In genomic region chr11:66976048-66976467, GRCh38 we compare ENCODE assay signal across 1 cellular context.
TF ChIP-seq lines count a peak whose summit lies in the region.

No MANE protein-coding gene starts in this region.

TF ChIP-seq in HepG2, 621 proteins besides CTCF, POLR2A, EP300 and RAD21 (continued from another document):
- TF ChIP-seq AKNA (CRISPR knock-in tag; IDR thresholded peaks at IDR 0.05; ENCODE audit: borderline replicate concordance) (no peak), PHF21A (CRISPR knock-in tag; IDR thresholded peaks at IDR 0.05) (no peak), HCFC1 (IDR thresholded peaks at IDR 0.05; ENCODE audit: low read depth, low read length) (no peak), MTA3 (CRISPR knock-in tag; IDR thresholded peaks at IDR 0.05) (no peak), ZMYM3 (CRISPR knock-in tag; IDR thresholded peaks at IDR 0.05) (peak; percentile 22; the same call in 1 of the 2 replicates), EHMT2 (IDR thresholded peaks at IDR 0.05; ENCODE audit: borderline replicate concordance, low read depth, low read length) (no peak), SSRP1 (CRISPR knock-in tag; IDR thresholded peaks at IDR 0.05) (no peak), MXI1 (IDR thresholded peaks at IDR 0.05; ENCODE audit: borderline replicate concordance, low read depth, low read length) (no peak), IRX3 (CRISPR knock-in tag; IDR thresholded peaks at IDR 0.05; ENCODE audit: borderline replicate concordance, low read depth) (no peak), KDM3A (CRISPR knock-in tag; IDR thresholded peaks at IDR 0.05; ENCODE audit: low read depth) (0 out of 2 replicates have a peak, but pooled peaks have one; percentile 50), HNF1B (CRISPR knock-in tag; IDR thresholded peaks at IDR 0.05) (no peak), ZNF672 (CRISPR knock-in tag; IDR thresholded peaks at IDR 0.05) (no peak), ZBTB33 (CRISPR knock-in tag; IDR thresholded peaks at IDR 0.05) (no peak), ZNF850 (CRISPR knock-in tag; conservative IDR thresholded peaks at IDR 0.05) (no peak), RARG (CRISPR knock-in tag; IDR thresholded peaks at IDR 0.05; ENCODE audit: low read depth) (no peak), MLLT10 (CRISPR knock-in tag; IDR thresholded peaks at IDR 0.05) (no peak), GTF2F1 (IDR thresholded peaks at IDR 0.05; ENCODE audit: low read length) (no peak), DNMT1 (CRISPR knock-in tag; IDR thresholded peaks at IDR 0.05) (no peak), ZC3H4 (CRISPR knock-in tag; IDR thresholded peaks at IDR 0.05; ENCODE audit: borderline replicate concordance) (no peak), ZBTB40 (IDR thresholded peaks at IDR 0.05) (no peak), ZBTB40 (CRISPR knock-in tag; IDR thresholded peaks at IDR 0.05) (0 out of 2 replicates have a peak, but pooled peaks have one; percentile 47), PLRG1 (conservative IDR thresholded peaks at IDR 0.05) (no peak), ZBTB43 (CRISPR knock-in tag; conservative IDR thresholded peaks at IDR 0.05) (no peak), KLF16 (CRISPR knock-in tag; IDR thresholded peaks at IDR 0.05) (0 out of 4 replicates have a peak, but pooled peaks of 1 of the 2 experiments have one; percentile 24), ZNF331 (CRISPR knock-in tag; IDR thresholded peaks at IDR 0.05) (no peak), ZNF775 (CRISPR knock-in tag; IDR thresholded peaks at IDR 0.05; ENCODE audit: borderline replicate concordance) (no peak), FOXP1 (IDR thresholded peaks at IDR 0.05) (no peak), FOXP1 (CRISPR knock-in tag; IDR thresholded peaks at IDR 0.05) (no peak), ZNF44 (CRISPR knock-in tag; IDR thresholded peaks at IDR 0.05) (no peak), KLF12 (CRISPR knock-in tag; IDR thresholded peaks at IDR 0.05; ENCODE audit: borderline replicate concordance) (no peak), POLR2G (IDR thresholded peaks at IDR 0.05; ENCODE audit: low read depth, low read length) (no peak), ZNF414 (CRISPR knock-in tag; IDR thresholded peaks at IDR 0.05) (no peak), ZNF224 (CRISPR knock-in tag; IDR thresholded peaks at IDR 0.05) (0 out of 2 replicates have a peak, but pooled peaks have one; percentile 58), ZEB1 (IDR thresholded peaks at IDR 0.05; ENCODE audit: insufficient replicate concordance, low read depth) (peak; percentile 37), BCL6 (CRISPR knock-in tag; IDR thresholded peaks at IDR 0.05) (no peak), GATA4 (IDR thresholded peaks at IDR 0.05; ENCODE audit: borderline replicate concordance, low read depth) (no peak), ZNF274 (CRISPR knock-in tag; IDR thresholded peaks at IDR 0.05) (no peak), CAMTA2 (CRISPR knock-in tag; IDR thresholded peaks at IDR 0.05; ENCODE audit: borderline replicate concordance) (no peak), FIP1L1 (IDR thresholded peaks at IDR 0.05; ENCODE audit: borderline replicate concordance, insufficient read depth, low read depth, low read length) (no peak), BCLAF1 (IDR thresholded peaks at IDR 0.05) (no peak)
